ENCODE assay signal across 10 cellular contexts in genomic region chr3:13046569-13047279, GRCh38. TPM values are rescaled to one million over a fixed set of nuclear protein-coding genes. Genes with fewer than 3 reads are reported as not detected.
DNase-seq lines count a peak whose midpoint lies in the region; ATAC-seq and TF ChIP-seq lines count a peak whose summit lies in the region.
"Had no signal": no experiment of that assay in that cellular context is flagged by ENCODE, and none has a peak within 500 bp of the region (broad histone marks: within the 10 kb centered on the region; RNA-seq: fewer than 3 reads in every experiment).

No MANE protein-coding gene starts in this region.

- H3K4me3 Mint-ChIP-seq in IgD-negative memory B cell (peak overlapping the region; percentile 34 to 91 (median 79)), neural crest cell (peak overlapping the region; percentile 23)

- H3K4me1 Mint-ChIP-seq in IgD-negative memory B cell (peaks cover 15 to 42% (median 41%) of the 10 kb centered on the region in 3 donors), neural crest cell (peaks cover 65% of the 10 kb centered on the region)

- no peaks in the 10 kb centered on the region for H3K9me3 Mint-ChIP-seq in IgD-negative memory B cell
- H3K9me3 Mint-ChIP-seq in neural crest cell = no peaks in the 10 kb centered on the region

- TF ChIP-seq CTCF in neural crest cell (conservative IDR thresholded peaks at IDR 0.05) = no peak

- DNase-seq in neural crest cell (ENCODE audit: low read depth, low spot score) (no peak), kidney glomerular epithelial cell (lab: John Stamatoyannopoulos, UW) (no peak), iPS-NIHi7 (ENCODE audit: extremely low spot score) (no peak)
- DNase-seq: activated CD4-positive, alpha-beta T cell treated with anti-CD3 and anti-CD28 coated beads, Interleukin-2, amount 50 U/mL, for 48 hours; central memory CD4-positive, alpha-beta T cell; OCI-M1 had no signal

- H3K27ac Mint-ChIP-seq in IgD-negative memory B cell (peak overlapping the region; percentile 90 to 97 (median 96)), neural crest cell (ENCODE audit: unreplicated experiment) (peak overlapping the region; percentile 63)

- H3K27me3 Mint-ChIP-seq in IgD-negative memory B cell (no peaks in the 10 kb centered on the region), neural crest cell (ENCODE audit: low read depth) (no peaks in the 10 kb centered on the region)

- H3K36me3 Mint-ChIP-seq in IgD-negative memory B cell (no peaks in the 10 kb centered on the region), neural crest cell (ENCODE audit: low read depth) (no peaks in the 10 kb centered on the region)

- ATAC-seq in GM19025 (IDR thresholded peaks at IDR 0.05; ENCODE audit: low read depth, unreplicated experiment) (peak; percentile 22), HG02588 (IDR thresholded peaks at IDR 0.05; ENCODE audit: unreplicated experiment) (peak; percentile 15), GM19467 (IDR thresholded peaks at IDR 0.05; ENCODE audit: unreplicated experiment) (no peak)

RNA-seq across cellular contexts. Expression of gene IQSEC1, which starts 26.5 kb away (rescaled TPM):
- polyA plus RNA-seq in IgD-negative memory B cell = 52.5 TPM
- total RNA-seq in neural crest cell = 31.3 and 32.1 TPM in 2 replicates
